ENCODE assay signal across 1 cellular context in genomic region chr22:36481393-36482168, GRCh38.
A peak's percentile ranks its signal among the peaks of the same experiment; 100 is the strongest.
TF ChIP-seq lines count a peak whose summit lies in the region.

A gene with protein sequence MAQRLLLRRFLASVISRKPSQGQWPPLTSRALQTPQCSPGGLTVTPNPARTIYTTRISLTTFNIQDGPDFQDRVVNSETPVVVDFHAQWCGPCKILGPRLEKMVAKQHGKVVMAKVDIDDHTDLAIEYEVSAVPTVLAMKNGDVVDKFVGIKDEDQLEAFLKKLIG (minus strand): TSS chr22:36481640. CDS start chr22:36480837, 803 bp downstream.

TF ChIP-seq in HEK293, 187 proteins besides CTCF, POLR2A, EP300 and RAD21 (continued from another document):
- TF ChIP-seq GLI2 (tag by site-specific recombination; IDR thresholded peaks at IDR 0.05; ENCODE audit: borderline replicate concordance, low read depth) = no peak
- peak; percentile 54; the same call in 1 of the 2 replicates for TF ChIP-seq ZNF843 (tag by site-specific recombination; IDR thresholded peaks at IDR 0.05)
- peak; percentile 90 for TF ChIP-seq GLIS2 (tag by site-specific recombination; IDR thresholded peaks at IDR 0.05)
- peak; percentile 98 for TF ChIP-seq ZBTB21 (tag by site-specific recombination; IDR thresholded peaks at IDR 0.05)
